In the genomic region with DNA sequence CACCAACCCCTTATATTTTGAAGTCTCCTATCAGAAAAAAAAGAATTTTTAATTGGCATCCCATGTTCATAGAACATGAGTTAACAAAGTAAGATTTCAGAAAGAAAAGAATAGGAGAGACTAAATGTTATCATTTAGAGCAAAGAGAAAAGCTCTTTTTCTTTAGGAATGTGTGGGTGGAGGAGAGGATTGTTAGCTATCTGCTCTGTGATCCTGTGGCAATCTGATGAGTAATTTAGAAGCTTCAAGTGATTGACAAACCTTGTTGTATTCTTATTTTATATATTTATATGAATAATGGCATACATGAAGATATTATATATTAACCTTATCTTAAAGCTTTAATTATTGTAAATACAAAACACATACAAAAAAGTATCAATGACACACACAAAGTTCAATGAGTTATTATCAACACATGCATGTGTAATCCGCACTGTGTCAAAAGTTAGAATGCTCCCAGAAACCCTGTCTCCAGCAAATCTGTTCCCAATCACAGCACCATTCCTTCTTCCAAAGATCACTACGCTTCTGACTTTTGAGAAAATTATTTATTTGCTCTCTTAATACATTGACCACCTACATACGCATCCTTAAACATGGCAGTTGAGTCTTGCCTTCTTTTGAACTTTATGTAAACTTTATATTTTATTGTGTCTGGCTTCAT, we compare ENCODE assay signal across 32 cellular contexts.
"Had no signal": no experiment of that assay in that cellular context is flagged by ENCODE, and none has a peak within 500 bp of the region (broad histone marks: within the 10 kb centered on the region; RNA-seq: fewer than 3 reads in every experiment).

No MANE protein-coding gene starts in this region.

- H3K4me3 Mint-ChIP-seq: naive thymus-derived CD4-positive, alpha-beta T cell; natural killer cell treated with Interleukin-12 subunit alpha and Interleukin-12 subunit beta and Interleukin-15 and Interleukin-18, amount 100 ng/mL, for 72 hours; neural crest cell; stimulated activated naive B cell treated with anti-CD40 and anti-IgM and Interleukin-4, amounts not matched to agents 10 μg/mL and 1 μg/mL and 100 μg/mL, for 72 hours had no signal

- ATAC-seq: left colon; left lung; lower lobe of right lung; mucosa of descending colon; naive thymus-derived CD4-positive, alpha-beta T cell; natural killer cell treated with Interleukin-12 subunit alpha and Interleukin-12 subunit beta and Interleukin-15 and Interleukin-18, amount 100 ng/mL, for 72 hours; pancreas; right cardiac atrium; sciatic nerve; stimulated activated naive B cell treated with anti-CD40 and anti-IgM and Interleukin-4, amounts not matched to agents 10 μg/mL and 1 μg/mL and 100 μg/mL, for 72 hours; stimulated activated naive CD8-positive, alpha-beta T cell treated with anti-CD3 and anti-CD28 coated beads, Interleukin-15, Interleukin-2, amounts not matched to agents 100 U/mL and 50 U/mL, for 24 hours; upper lobe of right lung had no signal

- H3K27me3 Mint-ChIP-seq: stimulated activated naive B cell treated with anti-CD40 and anti-IgM and Interleukin-4, amounts not matched to agents 10 μg/mL and 1 μg/mL and 100 μg/mL, for 72 hours had no signal

- H3K27ac Mint-ChIP-seq: naive thymus-derived CD4-positive, alpha-beta T cell; natural killer cell treated with Interleukin-12 subunit alpha and Interleukin-12 subunit beta and Interleukin-15 and Interleukin-18, amount 100 ng/mL, for 72 hours; stimulated activated naive B cell treated with anti-CD40 and anti-IgM and Interleukin-4, amounts not matched to agents 10 μg/mL and 1 μg/mL and 100 μg/mL, for 72 hours had no signal

- H3K4me1 Mint-ChIP-seq: naive thymus-derived CD4-positive, alpha-beta T cell; stimulated activated naive B cell treated with anti-CD40 and anti-IgM and Interleukin-4, amounts not matched to agents 10 μg/mL and 1 μg/mL and 100 μg/mL, for 72 hours had no signal

- DNase-seq: hippocampal formation; kidney; left colon; left lung; lower lobe of right lung; mammary epithelial cell; mesendoderm; midbrain; mucosa of descending colon; naive thymus-derived CD4-positive, alpha-beta T cell; nucleus accumbens; pancreas; posterior cingulate gyrus; retina; right cardiac atrium; stimulated activated CD4-positive, alpha-beta T cell treated with anti-CD3 and anti-CD28 coated beads, Interleukin-12 subunit alpha, Interleukin-12 subunit beta, amount 100 ng/mL, for 4 hours; stimulated activated CD4-positive, alpha-beta T cell treated with anti-CD3 and anti-CD28 coated beads, Interleukin-15, amount 100 ng/mL, for 24 hours; stimulated activated CD4-positive, alpha-beta T cell treated with anti-CD3 and anti-CD28 coated beads, Interleukin-2, amount 100 ng/mL, for 24 hours; stimulated activated CD4-positive, alpha-beta T cell treated with anti-CD3 and anti-CD28 coated beads, Interleukin-4, amount 100 ng/mL, for 1 hour; stimulated activated naive B cell treated with anti-CD40 and anti-IgM and Interleukin-4, amounts not matched to agents 10 μg/mL and 1 μg/mL and 100 μg/mL, for 72 hours; stimulated activated naive CD8-positive, alpha-beta T cell treated with anti-CD3 and anti-CD28 coated beads, Interleukin-15, Interleukin-2, amounts not matched to agents 100 U/mL and 50 U/mL, for 24 hours; tibial artery; upper lobe of right lung had no signal

- H3K4me3 ChIP-seq: left lung, lower lobe of right lung, mucosa of descending colon, pancreas, prostate gland, skin epidermis, suprapubic skin, thoracic aorta, tibial artery, upper lobe of right lung had no signal

- H3K36me3 Mint-ChIP-seq: naive thymus-derived CD4-positive, alpha-beta T cell; natural killer cell treated with Interleukin-12 subunit alpha and Interleukin-12 subunit beta and Interleukin-15 and Interleukin-18, amount 100 ng/mL, for 72 hours; stimulated activated naive B cell treated with anti-CD40 and anti-IgM and Interleukin-4, amounts not matched to agents 10 μg/mL and 1 μg/mL and 100 μg/mL, for 72 hours had no signal

- FAIRE-seq: islet of Langerhans, kidney, pancreas, urothelium cell line had no signal
